In genomic region chr19:10870955-10871603, GRCh38 we compare ENCODE assay signal across 8 cellular contexts. TPM values are rescaled to one million over a fixed set of nuclear protein-coding genes. Genes with fewer than 3 reads are reported as not detected.
DNase-seq lines count a peak whose midpoint lies in the region; ATAC-seq and TF ChIP-seq lines count a peak whose summit lies in the region.

Gene CARM1, plus strand, starts transcription at chr19:10871553. Its CDS starts 150 bp downstream, at chr19:10871703.

- in situ Hi-C loops in GM13976 (cut with MboI; ENCODE audit: low sequenced_read_pairs, unreplicated experiment) = no loop called here

- 0 to 1% (median 0%) methylated on average over 48 to 91 of the region's 99 CpGs for WGBS in adipose tissue, 3 donors

- DNase-seq in GM13976 (ENCODE audit: low spot score) (peak; percentile 100), NCI-H146 (lab: John Stamatoyannopoulos, UW) (peak; percentile 98), T-cell (peak; percentile 97 to 100 (median 99)), cardiac septum (ENCODE audit: low spot score) (peak; percentile 100), posterior cingulate gyrus (peak; percentile 95 to 100 (median 99)), type B pancreatic cell (ENCODE audit: extremely low spot score, unreplicated experiment) (peak; percentile 100)

- H3K27me3 Mint-ChIP-seq in T-cell = no peaks in the 10 kb centered on the region
- H3K27me3 Mint-ChIP-seq in type B pancreatic cell = no peaks in the 10 kb centered on the region

- H3K9me3 Mint-ChIP-seq in T-cell (no peaks in the 10 kb centered on the region), type B pancreatic cell (no peaks in the 10 kb centered on the region)

- CTCF ChIA-PET in T-cell (lab: Charles Lee) = interaction anchor here in 1 of 2 donors (0.5 to 2.0 kb wide), 6 partner anchors 35 to 750 kb away, joined by 3 to 6 read pairs (median 3); partner anchors contain the start of genes DNM2 and TMED1

- H3K4me3 Mint-ChIP-seq in T-cell = peak within 1 kb of the TSS; percentile 73 to 89 (median 77)
- peak within 1 kb of the TSS; percentile 93 for H3K4me3 Mint-ChIP-seq in type B pancreatic cell

- intact Hi-C loops in cardiac septum (cut with DNase I) (no loop called here), posterior cingulate gyrus (cut with DNase I) (loop anchor here (2.0 to 5.0 kb wide), 2 partner anchors 34 to 56 kb away; partner anchors contain the start of genes TIMM29, TMED1 and YIPF2)

- no peaks in the 10 kb centered on the region for H3K36me3 Mint-ChIP-seq in T-cell
- no peaks in the 10 kb centered on the region for H3K36me3 Mint-ChIP-seq in type B pancreatic cell

- ATAC-seq in HG02870 (IDR thresholded peaks at IDR 0.05; ENCODE audit: unreplicated experiment) = peak; percentile 73
- peak; percentile 84 to 88 (median 87) for ATAC-seq in T-cell (replicated peaks in 1 of 4)

- H3K4me1 Mint-ChIP-seq in T-cell (peaks cover 14 to 27% (median 18%) of the 10 kb centered on the region in 3 donors), type B pancreatic cell (ENCODE audit: unreplicated experiment) (peaks cover 9% of the 10 kb centered on the region)

- POLR2A ChIA-PET in T-cell (lab: Charles Lee) = no interaction called here

- H3K27ac Mint-ChIP-seq in T-cell (peak within 1 kb of the TSS; percentile 62 to 79), type B pancreatic cell (peak within 1 kb of the TSS; percentile 92)

- peak; percentile 99 for TF ChIP-seq CTCF in GM13976 (IDR thresholded peaks at IDR 0.05; ENCODE audit: borderline replicate concordance, control extremely low read depth, extremely low read depth, insufficient read depth, missing control alignments)
- peak; percentile 79 for TF ChIP-seq CTCF in type B pancreatic cell (conservative IDR thresholded peaks at IDR 0.05)

- H3K27ac ChIP-seq in adipose tissue (ENCODE audit: low read depth, low read length) = no peak within 1 kb of the TSS

RNA-seq across cellular contexts. Expression of gene CARM1, which starts in this region (rescaled TPM):
- total RNA-seq in T-cell (10 to 100 TPM; 22.3 to 35.2 (median 30.8) TPM), cardiac septum (28.1 TPM), type B pancreatic cell (ENCODE audit: low replicate concordance) (81.9 and 104 TPM in 2 replicates)
- polyA plus RNA-seq in adipose tissue = 10 to 100 TPM; 17.3 to 28.9 (median 22.4) TPM
